Comparison of ENCODE assay signal across 14 cellular contexts in genomic region chr1:173043253-173043652, GRCh38. TPM values are rescaled to one million over a fixed set of nuclear protein-coding genes. Genes with fewer than 3 reads are reported as not detected.
DNase-seq lines count a peak whose midpoint lies in the region; ATAC-seq and TF ChIP-seq lines count a peak whose summit lies in the region.
"Had no signal": no experiment of that assay in that cellular context is flagged by ENCODE, and none has a peak within 500 bp of the region (broad histone marks: within the 10 kb centered on the region; RNA-seq: fewer than 3 reads in every experiment).

No MANE protein-coding gene starts in this region.

- peak overlapping the region; percentile 20 for H3K4me3 Mint-ChIP-seq in Calu3 (ENCODE audit: low read depth, unreplicated experiment)
- H3K4me3 Mint-ChIP-seq: activated B cell treated with CpG ODN at 0.5 μM for 24 hours; activated T-helper 1 cell treated with anti-CD3 and anti-CD28 coated beads, Interleukin-12 subunit alpha, Interleukin-12 subunit beta, Interleukin-2, Interleukin-4 antibody, amounts not matched to agents 30 ng/mL and 10 ng/mL and 1 ng/mL, durations not matched to agents 14 hours and 24 hours and 36 hours; CD8-positive, alpha-beta T cell had no signal

- ATAC-seq in GM19467 (IDR thresholded peaks at IDR 0.05; ENCODE audit: unreplicated experiment) (no peak), GM18909 (IDR thresholded peaks at IDR 0.05; ENCODE audit: poor library complexity, unreplicated experiment) (no peak)
- ATAC-seq: CD8-positive, alpha-beta T cell had no signal

- peak overlapping the region; percentile 74 for H3K27ac Mint-ChIP-seq in Calu3 (ENCODE audit: unreplicated experiment)
- H3K27ac Mint-ChIP-seq: activated B cell treated with CpG ODN at 0.5 μM for 24 hours; activated T-helper 1 cell treated with anti-CD3 and anti-CD28 coated beads, Interleukin-12 subunit alpha, Interleukin-12 subunit beta, Interleukin-2, Interleukin-4 antibody, amounts not matched to agents 30 ng/mL and 10 ng/mL and 1 ng/mL, durations not matched to agents 14 hours and 24 hours and 36 hours; CD8-positive, alpha-beta T cell had no signal

- CTCF ChIA-PET in Calu3 (lab: Charles Lee): interaction anchor here (0.7 to 1.5 kb wide), 4 partner anchors 10 to 577 kb away, joined by 3 read pairs; no protein-coding TSS in a partner anchor

- peaks cover 4% of the 10 kb centered on the region for H3K36me3 Mint-ChIP-seq in Calu3 (ENCODE audit: insufficient read depth, unreplicated experiment)
- H3K36me3 Mint-ChIP-seq: CD8-positive, alpha-beta T cell had no signal

- no peaks in the 10 kb centered on the region for H3K9me3 ChIP-seq in adipocyte (ENCODE audit: control insufficient read depth, low read length)
- H3K9me3 ChIP-seq: colonic mucosa, HAP-1 had no signal

- H3K36me3 ChIP-seq in adipocyte (ENCODE audit: control insufficient read depth, insufficient read depth, low read length, severe bottlenecking) (no peaks in the 10 kb centered on the region), H7 (replicated peaks; ENCODE audit: control insufficient read depth, insufficient read depth, low read length) (no peaks in the 10 kb centered on the region)
- H3K36me3 ChIP-seq: colonic mucosa, HAP-1 had no signal

- peaks cover 21% of the 10 kb centered on the region for H3K4me1 Mint-ChIP-seq in Calu3 (ENCODE audit: low read depth, unreplicated experiment)

- TF ChIP-seq CTCF in Calu3 (IDR thresholded peaks at IDR 0.05; ENCODE audit: unreplicated experiment): no peak

- H3K27me3 ChIP-seq in adipocyte (replicated peaks; ENCODE audit: control insufficient read depth, insufficient read depth, low read length) (no peaks in the 10 kb centered on the region), H7 (ENCODE audit: control insufficient read depth, insufficient read depth, low read length) (no peaks in the 10 kb centered on the region)
- H3K27me3 ChIP-seq: colonic mucosa had no signal

- H3K4me1 ChIP-seq in adipocyte (ENCODE audit: control insufficient read depth, insufficient read depth, low read length): no peaks in the 10 kb centered on the region
- H3K4me1 ChIP-seq: colonic mucosa, HAP-1 had no signal

- no TSS peak for BruUV-seq in Calu3 (replicated peaks; lab: Mats Ljungman, UMichigan)

- DNase-seq in Calu3: no peak
- DNase-seq in HT-29 (ENCODE audit: low spot score): peak; percentile 26
- peak; percentile 58 for DNase-seq in adipocyte (ENCODE audit: low read depth)
- peak; percentile 76 for DNase-seq in iris pigment epithelial cell (ENCODE audit: low read depth)
- DNase-seq in H7: no peak
- no peak for DNase-seq in HuH-7 (ENCODE audit: low spot score)
- DNase-seq: activated B cell treated with CpG ODN at 0.5 μM for 24 hours; CD8-positive, alpha-beta T cell; colonic mucosa; stimulated activated naive CD4-positive, alpha-beta T cell had no signal

- intact Hi-C loops in Calu3 (cut with micrococcal nuclease; ENCODE audit: unreplicated experiment): no loop called here

- no peaks in the 10 kb centered on the region for H3K9me3 Mint-ChIP-seq in Calu3 (ENCODE audit: low read depth, unreplicated experiment)
- H3K9me3 Mint-ChIP-seq: activated B cell treated with CpG ODN at 0.5 μM for 24 hours; activated T-helper 1 cell treated with anti-CD3 and anti-CD28 coated beads, Interleukin-12 subunit alpha, Interleukin-12 subunit beta, Interleukin-2, Interleukin-4 antibody, amounts not matched to agents 30 ng/mL and 10 ng/mL and 1 ng/mL, durations not matched to agents 14 hours and 24 hours and 36 hours; CD8-positive, alpha-beta T cell had no signal

- H3K4me3 ChIP-seq in adipocyte (ENCODE audit: low read length) (no peak overlapping the region), H7 (ENCODE audit: insufficient read depth, low read depth, low read length) (no peak overlapping the region)
- H3K4me3 ChIP-seq: colonic mucosa, HAP-1 had no signal

- H3K9ac ChIP-seq in adipocyte (ENCODE audit: low read length): no peak overlapping the region

- H3K27me3 Mint-ChIP-seq in Calu3 (ENCODE audit: unreplicated experiment): no peaks in the 10 kb centered on the region
- H3K27me3 Mint-ChIP-seq: activated B cell treated with CpG ODN at 0.5 μM for 24 hours had no signal

RNA-seq across cellular contexts. Expression of gene TNFSF18, which starts 7.5 kb away (rescaled TPM):
- total RNA-seq in Calu3 (2022): not detected in 2 replicates
- not detected in 2 replicates for total RNA-seq in HT-29 (2014; rRNA removed; shearing (Covaris generic))
- total RNA-seq in H7 (2014; rRNA removed; shearing (Covaris generic)): not detected in 2 replicates
- total RNA-seq: activated B cell treated with CpG ODN at 0.5 μM for 24 hours; activated T-helper 1 cell treated with anti-CD3 and anti-CD28 coated beads, Interleukin-12 subunit alpha, Interleukin-12 subunit beta, Interleukin-2, Interleukin-4 antibody, amounts not matched to agents 30 ng/mL and 10 ng/mL and 1 ng/mL, durations not matched to agents 14 hours and 24 hours and 36 hours; CD8-positive, alpha-beta T cell; colonic mucosa had no signal

Comparison
In these comparisons a context has a peak if more than half of its experiments do, and no peak if none do; other contexts are left out.
1. DNase-seq: peak in HT-29 (single experiment), adipocyte (single experiment) and iris pigment epithelial cell (single experiment); none in Calu3 (single experiment), H7 (single experiment) and HuH-7 (single experiment).